ENCODE assay signal across 8 cellular contexts in genomic region chr1:8702121-8702520, GRCh38.
DNase-seq lines count a peak whose midpoint lies in the region; ATAC-seq, FAIRE-seq and TF ChIP-seq lines count a peak whose summit lies in the region.

No MANE protein-coding gene starts in this region.

- FAIRE-seq in GM19239 (lab: Jason Lieb, UNC): peak; percentile 94

- TF ChIP-seq CTCF in BE2C (IDR thresholded peaks at IDR 0.05; ENCODE audit: low read depth, low read length): no peak
- TF ChIP-seq CTCF in PC-3 (conservative IDR thresholded peaks at IDR 0.05; ENCODE audit: low read depth, low read length): no peak
- TF ChIP-seq CTCF in dorsolateral prefrontal cortex (IDR thresholded peaks at IDR 0.05 in 54 of 56, conservative IDR thresholded peaks at IDR 0.05 in 2 of 56; ENCODE audit: low read depth in 1 of 56, partially characterized antibody in 56 of 56): no peak

- POLR2A ChIA-PET in PC-3 (lab: Charles Lee; ENCODE audit: unreplicated experiment): no interaction called here

- intact Hi-C loops in PC-3 (cut with micrococcal nuclease): loop anchor here (5.0 kb wide), 3 partner anchors 40 to 280 kb away; no protein-coding TSS in a partner anchor
- intact Hi-C loops in dorsolateral prefrontal cortex (cut with DNase I): loop anchor here (2.0 kb wide), 2 partner anchors 37 to 115 kb away; partner anchors contain the start of gene RERE (in 2 of the 2)

- H3F3A ChIP-seq in PC-3 (ENCODE audit: low read length, unreplicated experiment): peaks cover 8% of the 10 kb centered on the region

- no peaks in the 10 kb centered on the region for H3K9me3 ChIP-seq in BE2C
- H3K9me3 ChIP-seq in PC-3 (ENCODE audit: low read length): no peaks in the 10 kb centered on the region
- no peaks in the 10 kb centered on the region for H3K9me3 ChIP-seq in muscle layer of colon (ENCODE audit: low read length)

- DNase-seq in BE2C (peak; percentile 19), GM19239 (ENCODE audit: insufficient read length, low spot score) (peak; percentile 45), PC-3 (peak; percentile 90), dorsolateral prefrontal cortex (no peak), cerebellum (ENCODE audit: low spot score) (no peak)

- BruUV-seq in PC-3 (replicated peaks; lab: Mats Ljungman, UMichigan): TSS peak; percentile 48

- ATAC-seq in PC-3 (peak; percentile 18), HG03196 (IDR thresholded peaks at IDR 0.05; ENCODE audit: unreplicated experiment) (no peak), HG03342 (IDR thresholded peaks at IDR 0.05; ENCODE audit: unreplicated experiment) (no peak)

- H3K4me1 ChIP-seq in BE2C (peaks cover 3% of the 10 kb centered on the region; the same call in 1 of the 2 replicates), PC-3 (ENCODE audit: insufficient read depth, low read length) (peaks cover 42% of the 10 kb centered on the region), muscle layer of colon (ENCODE audit: insufficient read depth, low read length) (peaks cover 46% of the 10 kb centered on the region)

- H3K9ac ChIP-seq in PC-3 (ENCODE audit: low read length) (peak overlapping the region; percentile 92), muscle layer of colon (ENCODE audit: low read length) (peak overlapping the region; percentile 1)

- H3K36me3 ChIP-seq in BE2C (no peaks in the 10 kb centered on the region), PC-3 (ENCODE audit: low read depth, low read length) (no peaks in the 10 kb centered on the region), muscle layer of colon (ENCODE audit: insufficient read depth, low read length) (no peaks in the 10 kb centered on the region)

- peak overlapping the region; percentile 15; the same call in 1 of the 2 replicates for H2AFZ ChIP-seq in PC-3 (ENCODE audit: low read length)

- 0 out of 2 replicates have a peak, but pooled peaks cover 13% of the 10 kb centered on the region for H4K20me1 ChIP-seq in PC-3 (ENCODE audit: low read length)

- H3K27me3 ChIP-seq in BE2C (no peaks in the 10 kb centered on the region), PC-3 (ENCODE audit: low read length) (no peaks in the 10 kb centered on the region), dorsolateral prefrontal cortex (no peaks in the 10 kb centered on the region), muscle layer of colon (ENCODE audit: control insufficient read depth in 1 of 2, insufficient read depth in 2 of 2, low read length in 2 of 2) (no peaks in the 10 kb centered on the region)

- H3K27ac ChIP-seq in PC-3 (ENCODE audit: low read length): peak overlapping the region; percentile 94
- H3K27ac ChIP-seq in dorsolateral prefrontal cortex: peak overlapping the region in 55 of 59 donors; percentile 8 to 94 (median 82)
- peak overlapping the region; percentile 63 for H3K27ac ChIP-seq in muscle layer of colon (ENCODE audit: low read depth, low read length)

- CTCF ChIA-PET in PC-3 (lab: Charles Lee): no interaction called here

- H3K79me2 ChIP-seq in PC-3 (ENCODE audit: low read length): peaks cover 65% of the 10 kb centered on the region

- no peaks in the 10 kb centered on the region for H3K9me2 ChIP-seq in PC-3 (replicated peaks; ENCODE audit: low read length)

- H3K4me3 ChIP-seq in BE2C (ENCODE audit: low read depth, low read length) (peak overlapping the region; percentile 69), PC-3 (ENCODE audit: low read length) (peak overlapping the region; percentile 69), dorsolateral prefrontal cortex (peak overlapping the region; percentile 47 to 82 (median 67)), muscle layer of colon (ENCODE audit: low read depth in 1 of 2, low read length in 2 of 2) (peak overlapping the region in 1 of 2 donors; percentile 54)

- H3K4me2 ChIP-seq in PC-3 (ENCODE audit: low read length): peak overlapping the region; percentile 91

Comparison
In these comparisons a context has a peak if more than half of its experiments do, and no peak if none do; other contexts are left out.
1. DNase-seq: peak in BE2C (single experiment), GM19239 (single experiment) and PC-3 (single experiment); none in dorsolateral prefrontal cortex (0 of 10) and cerebellum (single experiment).
2. Peak in every context shown above with its lines, with median percentiles within 50 percentile points of each other: H3K27ac ChIP-seq.